ENCODE assay signal across 24 cellular contexts in the genomic region with DNA sequence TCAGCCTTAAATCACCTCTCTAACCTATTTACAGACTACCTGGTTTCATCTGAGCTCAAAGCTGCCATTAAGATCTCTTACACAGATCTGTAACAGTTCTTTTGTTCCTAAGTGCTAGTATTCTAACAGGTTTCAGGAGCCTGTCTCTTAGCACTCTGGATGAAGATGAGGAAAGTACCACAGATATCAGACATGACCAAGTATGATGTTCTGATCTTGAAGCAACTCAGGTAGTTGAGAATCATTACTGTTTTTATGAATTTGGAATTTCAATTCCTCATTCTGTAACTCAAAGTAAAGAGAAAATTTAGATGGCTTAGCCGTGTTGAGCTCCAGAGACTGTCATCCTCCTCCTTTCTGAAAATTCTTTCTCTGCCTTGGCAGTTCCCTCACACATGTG. TPM values are rescaled to one million over a fixed set of nuclear protein-coding genes. Genes with fewer than 3 reads are reported as not detected.
DNase-seq lines count a peak whose midpoint lies in the region; ATAC-seq, FAIRE-seq and TF ChIP-seq lines count a peak whose summit lies in the region.
"Had no signal": no experiment of that assay in that cellular context is flagged by ENCODE, and none has a peak within 500 bp of the region (broad histone marks: within the 10 kb centered on the region; RNA-seq: fewer than 3 reads in every experiment).

No MANE protein-coding gene starts in this region.

- H4K20me1 ChIP-seq in OCI-LY3 (ENCODE audit: insufficient read depth, low read length) = no peaks in the 10 kb centered on the region
- H4K20me1 ChIP-seq: BLaER1 treated with 17β-estradiol and CSF1 and Interleukin-3, amounts not matched to agents 10 nM and 100 nM had no signal

- H2AFZ ChIP-seq in OCI-LY3 (ENCODE audit: low read depth, low read length) = no peak overlapping the region
- H2AFZ ChIP-seq: GM23338 had no signal

- H3K4me1 Mint-ChIP-seq in memory B cell (peaks cover 3% of the 10 kb centered on the region), glutamatergic neuron (ENCODE audit: low read depth, unreplicated experiment) (no peaks in the 10 kb centered on the region)
- H3K4me1 Mint-ChIP-seq: CD14-positive monocyte, GM23338, H9 had no signal

- FAIRE-seq in GM12892 (lab: Jason Lieb, UNC) = peak; percentile 42
- FAIRE-seq: D721Med had no signal

- H3K4me2 ChIP-seq in OCI-LY3 (ENCODE audit: low read length) = peak overlapping the region; percentile 20; the same call in 1 of the 2 replicates
- H3K4me2 ChIP-seq: A549, GM23338 had no signal

- H3K36me3 ChIP-seq in OCI-LY3 (replicated peaks; ENCODE audit: low read depth, low read length) = no peaks in the 10 kb centered on the region
- H3K36me3 ChIP-seq: BE2C had no signal

- H3K4me3 ChIP-seq in OCI-LY3 (ENCODE audit: low read length) = no peak overlapping the region
- H3K4me3 ChIP-seq: A549; BLaER1 treated with 17β-estradiol and CSF1 and Interleukin-3, amounts not matched to agents 10 nM and 100 nM; GM23338 had no signal

- H3K27me3 ChIP-seq in OCI-LY3 (ENCODE audit: low read depth, low read length) = no peaks in the 10 kb centered on the region
- H3K27me3 ChIP-seq: BE2C; BLaER1 treated with 17β-estradiol and CSF1 and Interleukin-3, amounts not matched to agents 10 nM and 100 nM had no signal

- no peak for TF ChIP-seq POLR2A in GM12892 (IDR thresholded peaks at IDR 0.05; ENCODE audit: low read depth, low read length)

- no peak for DNase-seq in GM12892 (ENCODE audit: insufficient read length)
- DNase-seq in memory B cell (ENCODE audit: low spot score in 2 of 2) = no peak
- DNase-seq in glutamatergic neuron = no peak
- no peak for DNase-seq in activated CD4-positive, alpha-beta T cell treated with anti-CD3 and anti-CD28 coated beads, Interleukin-2, amount 50 U/mL, for 48 hours
- DNase-seq: 8988T; ACHN; AML-193; BE2C; CD4-positive, alpha-beta T cell; CD8-positive, alpha-beta memory T cell; DMS 273 treated with DMSO at 0.1 percent for 48 hours; DMS79; EL; GDM1; H9 had no signal

- H3K9ac ChIP-seq in OCI-LY3 (ENCODE audit: low read length) = no peak overlapping the region
- H3K9ac ChIP-seq: BLaER1 treated with 17β-estradiol and CSF1 and Interleukin-3, amounts not matched to agents 10 nM and 100 nM had no signal

- ATAC-seq in memory B cell (ENCODE audit: low read depth) (no peak), HG03457 (IDR thresholded peaks at IDR 0.05; ENCODE audit: unreplicated experiment) (no peak)
- ATAC-seq: A549, GM23338, HCT116 had no signal

- no peaks in the 10 kb centered on the region for H3K79me2 ChIP-seq in OCI-LY3 (ENCODE audit: low read length)

- H3K27ac Mint-ChIP-seq in memory B cell (peak overlapping the region; percentile 8), glutamatergic neuron (ENCODE audit: unreplicated experiment) (no peak overlapping the region)
- H3K27ac Mint-ChIP-seq: CD4-positive, alpha-beta T cell; CD8-positive, alpha-beta memory T cell; GM23338; H9 had no signal

- no peak overlapping the region for H3K4me3 Mint-ChIP-seq in memory B cell
- no peak overlapping the region for H3K4me3 Mint-ChIP-seq in glutamatergic neuron (ENCODE audit: unreplicated experiment)
- H3K4me3 Mint-ChIP-seq: CD14-positive monocyte; CD4-positive, alpha-beta T cell; CD8-positive, alpha-beta memory T cell; GM23338; H9 had no signal

- H3K36me3 Mint-ChIP-seq in memory B cell (peaks cover 40% of the 10 kb centered on the region), glutamatergic neuron (ENCODE audit: unreplicated experiment) (no peaks in the 10 kb centered on the region)

- H3K9me3 Mint-ChIP-seq in memory B cell = no peaks in the 10 kb centered on the region
- no peaks in the 10 kb centered on the region for H3K9me3 Mint-ChIP-seq in glutamatergic neuron (ENCODE audit: unreplicated experiment)
- H3K9me3 Mint-ChIP-seq: CD14-positive monocyte; CD4-positive, alpha-beta T cell; CD8-positive, alpha-beta memory T cell; GM23338; H9 had no signal

- no peaks in the 10 kb centered on the region for H3K27me3 Mint-ChIP-seq in memory B cell
- H3K27me3 Mint-ChIP-seq in glutamatergic neuron (ENCODE audit: unreplicated experiment) = peaks cover 7% of the 10 kb centered on the region
- H3K27me3 Mint-ChIP-seq: CD4-positive, alpha-beta T cell; CD8-positive, alpha-beta memory T cell had no signal

- no peaks in the 10 kb centered on the region for H3K9me3 ChIP-seq in OCI-LY3 (ENCODE audit: insufficient read depth, low read length)
- H3K9me3 ChIP-seq: A549, BE2C had no signal

- TF ChIP-seq CTCF in OCI-LY3 (IDR thresholded peaks at IDR 0.05; ENCODE audit: low read depth, low read length) (no peak), glutamatergic neuron (IDR thresholded peaks at IDR 0.05; ENCODE audit: partially characterized antibody, unreplicated experiment) (no peak)

- H3K27ac ChIP-seq in OCI-LY3 (ENCODE audit: low read length) = no peak overlapping the region
- H3K27ac ChIP-seq: A549; BLaER1 treated with 17β-estradiol and CSF1 and Interleukin-3, amounts not matched to agents 10 nM and 100 nM had no signal

- H3K4me1 ChIP-seq in OCI-LY3 (ENCODE audit: low read length) = peaks cover 10% of the 10 kb centered on the region
- H3K4me1 ChIP-seq: A549, BE2C had no signal

RNA-seq across cellular contexts. Expression of a gene that starts 30.8 kb away (rescaled TPM):
- 7.3 TPM for polyA plus RNA-seq in GM12892 (2012; ENCODE audit: missing spikeins)
- 15.7 TPM for total RNA-seq in glutamatergic neuron (ENCODE audit: unreplicated experiment)

RNA-seq across cellular contexts. Expression of a gene that starts 36.0 kb away (rescaled TPM):
- polyA plus RNA-seq in GM12892 (2012; ENCODE audit: missing spikeins) = not detected
- total RNA-seq in glutamatergic neuron (ENCODE audit: unreplicated experiment) = not detected
- total RNA-seq: CD4-positive, alpha-beta T cell; H4 had no signal
- polyA plus RNA-seq: A549, CD14-positive monocyte had no signal
